In the genomic region with DNA sequence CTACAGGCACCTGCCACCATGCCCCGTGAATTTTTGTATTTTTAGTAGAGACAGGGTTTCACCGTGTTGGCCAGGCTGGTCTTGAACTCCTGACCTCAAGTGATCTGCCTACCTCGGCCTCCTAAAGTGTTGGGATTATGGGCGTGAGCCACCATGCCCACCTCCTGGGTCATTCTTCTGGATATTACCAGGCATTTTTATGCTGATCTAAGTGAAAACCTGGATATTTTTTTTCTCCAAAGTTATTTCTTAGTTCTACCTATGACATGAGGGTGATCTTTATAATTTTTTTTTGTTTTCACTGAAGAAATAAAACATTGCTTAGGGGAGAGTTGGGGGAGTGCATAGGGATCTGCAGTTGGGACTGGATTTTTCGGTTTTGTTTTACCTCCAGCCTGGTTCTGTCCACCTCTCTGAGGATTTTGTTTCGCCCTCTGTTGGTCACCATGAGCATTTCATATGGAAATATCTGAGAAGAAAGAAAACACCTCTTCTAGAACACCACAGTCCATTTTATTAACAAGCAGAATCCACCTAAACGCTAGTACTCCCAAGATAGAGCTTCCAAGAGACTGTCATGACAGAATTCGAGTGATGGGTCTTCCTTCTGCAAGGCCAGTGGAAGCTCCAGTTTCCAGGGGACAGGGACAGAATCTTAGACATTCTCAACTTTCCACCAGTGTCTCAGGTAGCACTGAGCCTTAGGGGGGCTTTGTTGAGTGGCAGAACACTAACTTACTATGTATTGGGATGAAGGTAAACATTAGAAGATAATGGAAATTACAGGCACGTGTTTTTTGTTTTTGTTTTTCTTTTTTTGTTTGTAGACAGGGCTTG, we compare ENCODE assay signal across 9 cellular contexts. TPM values are rescaled to one million over a fixed set of nuclear protein-coding genes. Genes with fewer than 3 reads are reported as not detected.
DNase-seq lines count a peak whose midpoint lies in the region; ATAC-seq lines count a peak whose summit lies in the region.
"Had no signal": no experiment of that assay in that cellular context is flagged by ENCODE, and none has a peak within 500 bp of the region (broad histone marks: within the 10 kb centered on the region; RNA-seq: fewer than 3 reads in every experiment).

No MANE protein-coding gene starts in this region.

- H3K4me3 Mint-ChIP-seq in naive thymus-derived CD8-positive, alpha-beta T cell = no peak overlapping the region

- no peaks in the 10 kb centered on the region for H3K9me3 Mint-ChIP-seq in naive thymus-derived CD8-positive, alpha-beta T cell

- H3K27me3 Mint-ChIP-seq in naive thymus-derived CD8-positive, alpha-beta T cell = no peaks in the 10 kb centered on the region

- H3K27ac Mint-ChIP-seq in naive thymus-derived CD8-positive, alpha-beta T cell = peak overlapping the region; percentile 3 to 81 (median 36)

- ATAC-seq in naive thymus-derived CD8-positive, alpha-beta T cell = no peak
- no peak for ATAC-seq in GM21619 (IDR thresholded peaks at IDR 0.05; ENCODE audit: unreplicated experiment)
- ATAC-seq in GM21737 (IDR thresholded peaks at IDR 0.05; ENCODE audit: unreplicated experiment) = no peak

- in situ Hi-C loops in T47D (cut with HindIII; ENCODE audit: low pct_unique_long_range_greater_than_20kb, low sequenced_read_pairs) = no loop called here

- DNase-seq in DMS53 treated with DMSO at 0.1 percent for 48 hours (lab: John Stamatoyannopoulos, UW; ENCODE audit: unreplicated experiment) (peak; percentile 7), HuH-7 (ENCODE audit: low spot score) (peak; percentile 23), T47D (ENCODE audit: low read depth in 1 of 2, low spot score in 1 of 2) (peak; percentile 21 to 48), 8988T (no peak), NCI-H345 treated with DMSO at 0.1 percent for 48 hours (lab: John Stamatoyannopoulos, UW; ENCODE audit: unreplicated experiment) (no peak)
- DNase-seq in naive thymus-derived CD8-positive, alpha-beta T cell = no peak
- DNase-seq: head of caudate nucleus had no signal

- POLR2A ChIA-PET in naive thymus-derived CD8-positive, alpha-beta T cell (lab: Charles Lee) = no interaction called here

- H3K36me3 Mint-ChIP-seq in naive thymus-derived CD8-positive, alpha-beta T cell = peaks cover 24 to 99% (median 37%) of the 10 kb centered on the region in 3 donors

- H3K4me1 Mint-ChIP-seq in naive thymus-derived CD8-positive, alpha-beta T cell = peaks cover 0 to 2% (median under 1%) of the 10 kb centered on the region in 4 donors

RNA-seq across cellular contexts. Expression of a gene that starts 33.4 kb away (rescaled TPM):
- 1 to 10 TPM; 1.3 to 1.8 TPM for total RNA-seq in naive thymus-derived CD8-positive, alpha-beta T cell
- 1 to 10 TPM; 1.6 to 2.3 (median 2.2) TPM for polyA plus RNA-seq in naive thymus-derived CD8-positive, alpha-beta T cell

Comparison
In these comparisons a context has a peak if more than half of its experiments do, and no peak if none do; other contexts are left out.
1. DNase-seq: peak in DMS53 treated with DMSO at 0.1 percent for 48 hours (single experiment), HuH-7 (single experiment) and T47D (2 of 2); none in naive thymus-derived CD8-positive, alpha-beta T cell (0 of 10), 8988T (single experiment) and NCI-H345 treated with DMSO at 0.1 percent for 48 hours (single experiment).